In the genomic region with DNA sequence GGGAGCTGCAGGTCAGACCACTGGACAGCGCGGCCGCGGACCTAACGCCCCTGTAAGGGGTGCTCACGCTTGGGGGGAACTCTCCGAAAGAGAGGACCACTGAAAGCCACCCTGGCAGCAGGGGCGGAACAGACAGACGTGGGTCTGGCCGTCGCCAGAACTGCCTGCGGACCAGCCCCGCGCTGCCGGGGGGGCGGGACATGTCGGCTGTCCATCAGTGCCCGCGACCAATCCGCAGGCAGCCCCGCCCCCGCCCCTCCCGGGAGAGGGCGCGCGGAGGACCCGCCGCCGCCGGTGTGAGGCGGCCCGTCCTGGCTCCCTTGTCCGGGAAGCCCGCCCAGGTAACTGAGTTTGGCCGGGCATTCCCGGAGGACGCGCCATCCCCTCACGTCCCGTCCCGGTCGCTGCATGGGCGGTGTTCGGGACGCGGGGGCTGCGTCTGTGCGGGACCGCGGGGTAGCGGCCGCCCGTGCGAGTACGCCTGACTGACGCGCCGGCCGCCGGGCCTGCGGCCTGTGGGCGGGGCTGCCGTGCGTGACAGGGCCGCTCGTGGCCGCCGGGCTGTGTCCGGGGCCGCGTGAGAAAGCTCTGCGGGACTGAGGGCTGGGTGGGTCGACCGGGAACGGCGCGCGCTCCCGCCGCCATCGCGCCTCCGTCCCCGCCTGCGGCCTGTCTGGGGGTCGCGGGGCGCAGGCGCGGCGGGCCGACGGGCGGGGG, we compare ENCODE assay signal across 8 cellular contexts. TPM values are rescaled to one million over a fixed set of nuclear protein-coding genes. Genes with fewer than 3 reads are reported as not detected.
DNase-seq lines count a peak whose midpoint lies in the region; ATAC-seq, FAIRE-seq and TF ChIP-seq lines count a peak whose summit lies in the region.

No MANE protein-coding gene starts in this region.

- H3K27me3 Mint-ChIP-seq in activated T-helper 2 cell treated with anti-CD3 and anti-CD28 coated beads, Interferon-gamma antibody, Interleukin-2, Interleukin-4, amounts not matched to agents 10 μg/mL and 5 μg/mL and 100 μg/mL, durations not matched to agents 14 hours and 24 hours and 36 hours (ENCODE audit: low read depth): no peaks in the 10 kb centered on the region
- no peaks in the 10 kb centered on the region for H3K27me3 Mint-ChIP-seq in natural killer cell (ENCODE audit: low read depth in 2 of 2)
- H3K27me3 Mint-ChIP-seq in stimulated activated naive B cell treated with anti-CD40 and anti-IgM and Interleukin-4, amounts not matched to agents 10 μg/mL and 1 μg/mL and 100 μg/mL, for 72 hours: peaks cover 0 to 6% of the 10 kb centered on the region in 2 donors

- no peak for TF ChIP-seq CTCF in D721Med (IDR thresholded peaks at IDR 0.05; ENCODE audit: insufficient read depth, missing control alignments)
- no peak for TF ChIP-seq CTCF in Panc1 (IDR thresholded peaks at IDR 0.05)
- TF ChIP-seq CTCF in fibroblast of mammary gland (conservative IDR thresholded peaks at IDR 0.05; ENCODE audit: control insufficient read depth, insufficient read depth, low read depth, low read length): no peak
- TF ChIP-seq CTCF in natural killer cell (IDR thresholded peaks at IDR 0.05): no peak

- no peaks in the 10 kb centered on the region for H3K36me3 ChIP-seq in Panc1 (ENCODE audit: control insufficient read depth, insufficient read depth, low read length)

- FAIRE-seq in D721Med (lab: Jason Lieb, UNC): no peak

- ATAC-seq in GM21447 (IDR thresholded peaks at IDR 0.05; ENCODE audit: unreplicated experiment): peak; percentile 43
- ATAC-seq in Panc1: peak; percentile 91
- peak; percentile 59 to 72 (median 68) for ATAC-seq in natural killer cell
- ATAC-seq in stimulated activated naive B cell treated with anti-CD40 and anti-IgM and Interleukin-4, amounts not matched to agents 10 μg/mL and 1 μg/mL and 100 μg/mL, for 72 hours (replicated peaks): peak; percentile 60 to 71

- H3K27ac Mint-ChIP-seq in activated T-helper 2 cell treated with anti-CD3 and anti-CD28 coated beads, Interferon-gamma antibody, Interleukin-2, Interleukin-4, amounts not matched to agents 10 μg/mL and 5 μg/mL and 100 μg/mL, durations not matched to agents 14 hours and 24 hours and 36 hours: peak overlapping the region; percentile 77
- H3K27ac Mint-ChIP-seq in natural killer cell: peak overlapping the region; percentile 81 to 94
- peak overlapping the region; percentile 92 for H3K27ac Mint-ChIP-seq in stimulated activated naive B cell treated with anti-CD40 and anti-IgM and Interleukin-4, amounts not matched to agents 10 μg/mL and 1 μg/mL and 100 μg/mL, for 72 hours

- POLR2A ChIA-PET in Panc1 (lab: Charles Lee): interaction anchor here (0.8 kb wide), 1 partner anchor 366 kb away, joined by 7 read pairs; no protein-coding TSS in a partner anchor

- peak; percentile 89 for DNase-seq in D721Med (ENCODE audit: insufficient read length, low spot score)
- peak; percentile 93 for DNase-seq in HuH-7 (ENCODE audit: low spot score)
- no peak for DNase-seq in Panc1 (ENCODE audit: low read depth, low spot score)
- DNase-seq in activated T-helper 2 cell treated with anti-CD3 and anti-CD28 coated beads, Interferon-gamma antibody, Interleukin-2, Interleukin-4, amounts not matched to agents 10 μg/mL and 5 μg/mL and 100 μg/mL, durations not matched to agents 14 hours and 24 hours and 36 hours (ENCODE audit: low spot score): peak; percentile 81
- DNase-seq in fibroblast of mammary gland (ENCODE audit: low read depth): peak; percentile 60
- peak; percentile 78 for DNase-seq in natural killer cell
- DNase-seq in stimulated activated naive B cell treated with anti-CD40 and anti-IgM and Interleukin-4, amounts not matched to agents 10 μg/mL and 1 μg/mL and 100 μg/mL, for 72 hours: peak; percentile 77

- peaks cover 10% of the 10 kb centered on the region for H3K4me1 ChIP-seq in Panc1 (ENCODE audit: control insufficient read depth, insufficient read depth, low read length)

- no TSS peak for BruUV-seq in Panc1 (replicated peaks; lab: Mats Ljungman, UMichigan)

- no peaks in the 10 kb centered on the region for H3K9me3 ChIP-seq in Panc1 (ENCODE audit: control insufficient read depth, insufficient read depth, low read depth, low read length)

- intact Hi-C loops in Panc1 (cut with micrococcal nuclease; ENCODE audit: unreplicated experiment) (no loop called here), natural killer cell (cut with micrococcal nuclease) (loop anchor here (5.0 kb wide), 1 partner anchor 180 kb away; a partner anchor contains a TSS)
- intact Hi-C loops in activated T-helper 2 cell treated with anti-CD3 and anti-CD28 coated beads, Interferon-gamma antibody, Interleukin-2, Interleukin-4, amounts not matched to agents 10 μg/mL and 5 μg/mL and 100 μg/mL, durations not matched to agents 14 hours and 24 hours and 36 hours (cut with micrococcal nuclease): loop anchor here (1.0 to 10.0 kb wide), 6 partner anchors 35 to 558 kb away; a partner anchor contains a TSS

- peak overlapping the region; percentile 63 for H3K27ac ChIP-seq in Panc1 (ENCODE audit: low read length)

- CTCF ChIA-PET in Panc1 (lab: Charles Lee): interaction anchor here (0.7 kb wide), 1 partner anchor 9 kb away, joined by 5 read pairs; no protein-coding TSS in a partner anchor

- H3K4me3 ChIP-seq in Panc1 (ENCODE audit: low read depth in 2 of 2, low read length in 2 of 2) (peak overlapping the region; percentile 56 to 77), fibroblast of mammary gland (ENCODE audit: control insufficient read depth, low read depth, low read length) (peak overlapping the region; percentile 53)

- peaks cover 60% of the 10 kb centered on the region for H3K4me1 Mint-ChIP-seq in activated T-helper 2 cell treated with anti-CD3 and anti-CD28 coated beads, Interferon-gamma antibody, Interleukin-2, Interleukin-4, amounts not matched to agents 10 μg/mL and 5 μg/mL and 100 μg/mL, durations not matched to agents 14 hours and 24 hours and 36 hours (ENCODE audit: low read depth)
- peaks cover 55 to 59% of the 10 kb centered on the region in 2 donors for H3K4me1 Mint-ChIP-seq in natural killer cell
- peaks cover 56 to 64% of the 10 kb centered on the region in 2 donors for H3K4me1 Mint-ChIP-seq in stimulated activated naive B cell treated with anti-CD40 and anti-IgM and Interleukin-4, amounts not matched to agents 10 μg/mL and 1 μg/mL and 100 μg/mL, for 72 hours

- no peaks in the 10 kb centered on the region for H3K9me3 Mint-ChIP-seq in activated T-helper 2 cell treated with anti-CD3 and anti-CD28 coated beads, Interferon-gamma antibody, Interleukin-2, Interleukin-4, amounts not matched to agents 10 μg/mL and 5 μg/mL and 100 μg/mL, durations not matched to agents 14 hours and 24 hours and 36 hours
- no peaks in the 10 kb centered on the region for H3K9me3 Mint-ChIP-seq in natural killer cell
- no peaks in the 10 kb centered on the region for H3K9me3 Mint-ChIP-seq in stimulated activated naive B cell treated with anti-CD40 and anti-IgM and Interleukin-4, amounts not matched to agents 10 μg/mL and 1 μg/mL and 100 μg/mL, for 72 hours

- H3K4me3 Mint-ChIP-seq in activated T-helper 2 cell treated with anti-CD3 and anti-CD28 coated beads, Interferon-gamma antibody, Interleukin-2, Interleukin-4, amounts not matched to agents 10 μg/mL and 5 μg/mL and 100 μg/mL, durations not matched to agents 14 hours and 24 hours and 36 hours (ENCODE audit: low read depth): peak overlapping the region; percentile 75
- H3K4me3 Mint-ChIP-seq in natural killer cell: peak overlapping the region; percentile 92
- peak overlapping the region; percentile 81 to 87 for H3K4me3 Mint-ChIP-seq in stimulated activated naive B cell treated with anti-CD40 and anti-IgM and Interleukin-4, amounts not matched to agents 10 μg/mL and 1 μg/mL and 100 μg/mL, for 72 hours

- in situ Hi-C loops in Panc1 (cut with HindIII; ENCODE audit: low pct_unique_long_range_greater_than_20kb, low sequenced_read_pairs): no loop called here

- H3K36me3 Mint-ChIP-seq in activated T-helper 2 cell treated with anti-CD3 and anti-CD28 coated beads, Interferon-gamma antibody, Interleukin-2, Interleukin-4, amounts not matched to agents 10 μg/mL and 5 μg/mL and 100 μg/mL, durations not matched to agents 14 hours and 24 hours and 36 hours (ENCODE audit: low read depth): peaks cover 31% of the 10 kb centered on the region
- no peaks in the 10 kb centered on the region for H3K36me3 Mint-ChIP-seq in natural killer cell
- peaks cover 2 to 8% of the 10 kb centered on the region in 2 donors for H3K36me3 Mint-ChIP-seq in stimulated activated naive B cell treated with anti-CD40 and anti-IgM and Interleukin-4, amounts not matched to agents 10 μg/mL and 1 μg/mL and 100 μg/mL, for 72 hours

- no peaks in the 10 kb centered on the region for H3K27me3 ChIP-seq in Panc1 (ENCODE audit: control insufficient read depth, insufficient read depth, low read length)

RNA-seq across cellular contexts. Expression of a gene that starts 0.5 kb away (rescaled TPM):
- total RNA-seq in Panc1 (2021; ENCODE audit: unreplicated experiment) (159 TPM), natural killer cell (100 to 1,000 TPM; 199 to 242 (median 236) TPM)
- polyA plus RNA-seq in Panc1 (2012; ENCODE audit: insufficient read length): 189 TPM
- total RNA-seq in activated T-helper 2 cell treated with anti-CD3 and anti-CD28 coated beads, Interferon-gamma antibody, Interleukin-2, Interleukin-4, amounts not matched to agents 10 μg/mL and 5 μg/mL and 100 μg/mL, durations not matched to agents 14 hours and 24 hours and 36 hours: 174 and 187 TPM in 2 replicates
